1 cellular context compared by ENCODE assay signal in the genomic region with DNA sequence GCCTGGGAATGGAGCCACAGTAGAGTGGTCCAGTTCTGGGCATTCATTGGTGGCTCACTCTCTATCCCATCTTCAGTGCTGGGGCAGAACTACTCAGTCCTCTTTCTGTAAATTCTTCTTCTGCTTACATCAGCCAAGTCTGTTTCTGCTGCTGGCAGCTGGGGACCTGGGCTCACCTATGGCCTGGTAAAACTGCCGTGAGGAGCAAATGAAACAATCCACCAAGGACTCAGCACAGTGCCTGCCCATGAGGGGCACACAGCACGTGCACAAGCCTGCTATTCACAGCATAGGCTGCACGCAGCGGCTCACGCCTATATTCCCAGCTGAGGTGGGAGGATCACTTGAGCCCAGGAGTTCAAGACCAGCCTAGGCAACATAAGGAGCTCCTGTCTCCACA.
TF ChIP-seq lines count a peak whose summit lies in the region.

No MANE protein-coding gene starts in this region.

TF ChIP-seq in HepG2, 621 proteins besides CTCF, POLR2A, EP300 and RAD21 (continued from another document):
- TF ChIP-seq, protein P1, sequence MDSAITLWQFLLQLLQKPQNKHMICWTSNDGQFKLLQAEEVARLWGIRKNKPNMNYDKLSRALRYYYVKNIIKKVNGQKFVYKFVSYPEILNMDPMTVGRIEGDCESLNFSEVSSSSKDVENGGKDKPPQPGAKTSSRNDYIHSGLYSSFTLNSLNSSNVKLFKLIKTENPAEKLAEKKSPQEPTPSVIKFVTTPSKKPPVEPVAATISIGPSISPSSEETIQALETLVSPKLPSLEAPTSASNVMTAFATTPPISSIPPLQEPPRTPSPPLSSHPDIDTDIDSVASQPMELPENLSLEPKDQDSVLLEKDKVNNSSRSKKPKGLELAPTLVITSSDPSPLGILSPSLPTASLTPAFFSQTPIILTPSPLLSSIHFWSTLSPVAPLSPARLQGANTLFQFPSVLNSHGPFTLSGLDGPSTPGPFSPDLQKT (CRISPR knock-in tag; IDR thresholded peaks at IDR 0.05; ENCODE audit: borderline replicate concordance) = no peak
- TF ChIP-seq BHLHE40 (IDR thresholded peaks at IDR 0.05; ENCODE audit: low read length) (peak; percentile 54), GATAD2A (CRISPR knock-in tag; IDR thresholded peaks at IDR 0.05) (peak; percentile 23; the same call in 1 of the 2 replicates), ZNF737 (CRISPR knock-in tag; IDR thresholded peaks at IDR 0.05; ENCODE audit: borderline replicate concordance) (0 out of 2 replicates have a peak, but pooled peaks have one; percentile 44), ZNF660 (CRISPR knock-in tag; IDR thresholded peaks at IDR 0.05; ENCODE audit: borderline replicate concordance, low read depth) (no peak), ZNF598 (CRISPR knock-in tag; IDR thresholded peaks at IDR 0.05; ENCODE audit: borderline replicate concordance) (no peak), KLF9 (CRISPR knock-in tag; IDR thresholded peaks at IDR 0.05; ENCODE audit: low read depth) (no peak), NFIC (IDR thresholded peaks at IDR 0.05; ENCODE audit: low read length) (no peak), ZSCAN12 (CRISPR knock-in tag; IDR thresholded peaks at IDR 0.05) (no peak), JARID2 (CRISPR knock-in tag; IDR thresholded peaks at IDR 0.05; ENCODE audit: insufficient replicate concordance) (no peak), NFYC (CRISPR knock-in tag; IDR thresholded peaks at IDR 0.05) (no peak), ZNF432 (CRISPR knock-in tag; IDR thresholded peaks at IDR 0.05; ENCODE audit: borderline replicate concordance) (no peak), EHMT2 (IDR thresholded peaks at IDR 0.05; ENCODE audit: borderline replicate concordance, low read depth, low read length) (no peak), RCOR2 (CRISPR knock-in tag; IDR thresholded peaks at IDR 0.05) (no peak), ZNF326 (CRISPR knock-in tag; IDR thresholded peaks at IDR 0.05; ENCODE audit: borderline replicate concordance) (no peak), XBP1 (CRISPR knock-in tag; IDR thresholded peaks at IDR 0.05) (no peak), ZNF431 (CRISPR knock-in tag; IDR thresholded peaks at IDR 0.05; ENCODE audit: borderline replicate concordance, low read depth) (no peak), EZH2 (conservative IDR thresholded peaks at IDR 0.05; ENCODE audit: low read depth, low read length) (no peak), FOXP1 (IDR thresholded peaks at IDR 0.05) (no peak), FOXP1 (CRISPR knock-in tag; IDR thresholded peaks at IDR 0.05) (no peak), JUN (CRISPR knock-in tag; IDR thresholded peaks at IDR 0.05) (no peak), TCF12 (IDR thresholded peaks at IDR 0.05) (no peak), TCF12 (CRISPR knock-in tag; IDR thresholded peaks at IDR 0.05) (no peak), FOSL2 (CRISPR knock-in tag; IDR thresholded peaks at IDR 0.05) (no peak)
- TF ChIP-seq, protein P2, sequence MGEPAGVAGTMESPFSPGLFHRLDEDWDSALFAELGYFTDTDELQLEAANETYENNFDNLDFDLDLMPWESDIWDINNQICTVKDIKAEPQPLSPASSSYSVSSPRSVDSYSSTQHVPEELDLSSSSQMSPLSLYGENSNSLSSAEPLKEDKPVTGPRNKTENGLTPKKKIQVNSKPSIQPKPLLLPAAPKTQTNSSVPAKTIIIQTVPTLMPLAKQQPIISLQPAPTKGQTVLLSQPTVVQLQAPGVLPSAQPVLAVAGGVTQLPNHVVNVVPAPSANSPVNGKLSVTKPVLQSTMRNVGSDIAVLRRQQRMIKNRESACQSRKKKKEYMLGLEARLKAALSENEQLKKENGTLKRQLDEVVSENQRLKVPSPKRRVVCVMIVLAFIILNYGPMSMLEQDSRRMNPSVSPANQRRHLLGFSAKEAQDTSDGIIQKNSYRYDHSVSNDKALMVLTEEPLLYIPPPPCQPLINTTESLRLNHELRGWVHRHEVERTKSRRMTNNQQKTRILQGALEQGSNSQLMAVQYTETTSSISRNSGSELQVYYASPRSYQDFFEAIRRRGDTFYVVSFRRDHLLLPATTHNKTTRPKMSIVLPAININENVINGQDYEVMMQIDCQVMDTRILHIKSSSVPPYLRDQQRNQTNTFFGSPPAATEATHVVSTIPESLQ (CRISPR knock-in tag; conservative IDR thresholded peaks at IDR 0.05) = no peak
- TF ChIP-seq, protein P3, sequence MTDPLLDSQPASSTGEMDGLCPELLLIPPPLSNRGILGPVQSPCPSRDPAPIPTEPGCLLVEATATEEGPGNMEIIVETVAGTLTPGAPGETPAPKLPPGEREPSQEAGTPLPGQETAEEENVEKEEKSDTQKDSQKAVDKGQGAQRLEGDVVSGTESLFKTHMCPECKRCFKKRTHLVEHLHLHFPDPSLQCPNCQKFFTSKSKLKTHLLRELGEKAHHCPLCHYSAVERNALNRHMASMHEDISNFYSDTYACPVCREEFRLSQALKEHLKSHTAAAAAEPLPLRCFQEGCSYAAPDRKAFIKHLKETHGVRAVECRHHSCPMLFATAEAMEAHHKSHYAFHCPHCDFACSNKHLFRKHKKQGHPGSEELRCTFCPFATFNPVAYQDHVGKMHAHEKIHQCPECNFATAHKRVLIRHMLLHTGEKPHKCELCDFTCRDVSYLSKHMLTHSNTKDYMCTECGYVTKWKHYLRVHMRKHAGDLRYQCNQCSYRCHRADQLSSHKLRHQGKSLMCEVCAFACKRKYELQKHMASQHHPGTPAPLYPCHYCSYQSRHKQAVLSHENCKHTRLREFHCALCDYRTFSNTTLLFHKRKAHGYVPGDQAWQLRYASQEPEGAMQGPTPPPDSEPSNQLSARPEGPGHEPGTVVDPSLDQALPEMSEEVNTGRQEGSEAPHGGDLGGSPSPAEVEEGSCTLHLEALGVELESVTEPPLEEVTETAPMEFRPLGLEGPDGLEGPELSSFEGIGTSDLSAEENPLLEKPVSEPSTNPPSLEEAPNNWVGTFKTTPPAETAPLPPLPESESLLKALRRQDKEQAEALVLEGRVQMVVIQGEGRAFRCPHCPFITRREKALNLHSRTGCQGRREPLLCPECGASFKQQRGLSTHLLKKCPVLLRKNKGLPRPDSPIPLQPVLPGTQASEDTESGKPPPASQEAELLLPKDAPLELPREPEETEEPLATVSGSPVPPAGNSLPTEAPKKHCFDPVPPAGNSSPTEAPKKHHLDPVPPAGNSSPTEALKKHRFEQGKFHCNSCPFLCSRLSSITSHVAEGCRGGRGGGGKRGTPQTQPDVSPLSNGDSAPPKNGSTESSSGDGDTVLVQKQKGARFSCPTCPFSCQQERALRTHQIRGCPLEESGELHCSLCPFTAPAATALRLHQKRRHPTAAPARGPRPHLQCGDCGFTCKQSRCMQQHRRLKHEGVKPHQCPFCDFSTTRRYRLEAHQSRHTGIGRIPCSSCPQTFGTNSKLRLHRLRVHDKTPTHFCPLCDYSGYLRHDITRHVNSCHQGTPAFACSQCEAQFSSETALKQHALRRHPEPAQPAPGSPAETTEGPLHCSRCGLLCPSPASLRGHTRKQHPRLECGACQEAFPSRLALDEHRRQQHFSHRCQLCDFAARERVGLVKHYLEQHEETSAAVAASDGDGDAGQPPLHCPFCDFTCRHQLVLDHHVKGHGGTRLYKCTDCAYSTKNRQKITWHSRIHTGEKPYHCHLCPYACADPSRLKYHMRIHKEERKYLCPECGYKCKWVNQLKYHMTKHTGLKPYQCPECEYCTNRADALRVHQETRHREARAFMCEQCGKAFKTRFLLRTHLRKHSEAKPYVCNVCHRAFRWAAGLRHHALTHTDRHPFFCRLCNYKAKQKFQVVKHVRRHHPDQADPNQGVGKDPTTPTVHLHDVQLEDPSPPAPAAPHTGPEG (CRISPR knock-in tag; IDR thresholded peaks at IDR 0.05) = no peak
- TF ChIP-seq, protein P4, sequence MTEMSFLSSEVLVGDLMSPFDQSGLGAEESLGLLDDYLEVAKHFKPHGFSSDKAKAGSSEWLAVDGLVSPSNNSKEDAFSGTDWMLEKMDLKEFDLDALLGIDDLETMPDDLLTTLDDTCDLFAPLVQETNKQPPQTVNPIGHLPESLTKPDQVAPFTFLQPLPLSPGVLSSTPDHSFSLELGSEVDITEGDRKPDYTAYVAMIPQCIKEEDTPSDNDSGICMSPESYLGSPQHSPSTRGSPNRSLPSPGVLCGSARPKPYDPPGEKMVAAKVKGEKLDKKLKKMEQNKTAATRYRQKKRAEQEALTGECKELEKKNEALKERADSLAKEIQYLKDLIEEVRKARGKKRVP (CRISPR knock-in tag; IDR thresholded peaks at IDR 0.05) = peak in 1 of 2 experiments; percentile 63; a peak in 1 of 4 replicates
- TF ChIP-seq, protein P5, sequence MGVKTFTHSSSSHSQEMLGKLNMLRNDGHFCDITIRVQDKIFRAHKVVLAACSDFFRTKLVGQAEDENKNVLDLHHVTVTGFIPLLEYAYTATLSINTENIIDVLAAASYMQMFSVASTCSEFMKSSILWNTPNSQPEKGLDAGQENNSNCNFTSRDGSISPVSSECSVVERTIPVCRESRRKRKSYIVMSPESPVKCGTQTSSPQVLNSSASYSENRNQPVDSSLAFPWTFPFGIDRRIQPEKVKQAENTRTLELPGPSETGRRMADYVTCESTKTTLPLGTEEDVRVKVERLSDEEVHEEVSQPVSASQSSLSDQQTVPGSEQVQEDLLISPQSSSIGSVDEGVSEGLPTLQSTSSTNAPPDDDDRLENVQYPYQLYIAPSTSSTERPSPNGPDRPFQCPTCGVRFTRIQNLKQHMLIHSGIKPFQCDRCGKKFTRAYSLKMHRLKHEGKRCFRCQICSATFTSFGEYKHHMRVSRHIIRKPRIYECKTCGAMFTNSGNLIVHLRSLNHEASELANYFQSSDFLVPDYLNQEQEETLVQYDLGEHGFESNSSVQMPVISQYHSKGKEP (CRISPR knock-in tag; IDR thresholded peaks at IDR 0.05) = no peak
- TF ChIP-seq, protein P6, sequence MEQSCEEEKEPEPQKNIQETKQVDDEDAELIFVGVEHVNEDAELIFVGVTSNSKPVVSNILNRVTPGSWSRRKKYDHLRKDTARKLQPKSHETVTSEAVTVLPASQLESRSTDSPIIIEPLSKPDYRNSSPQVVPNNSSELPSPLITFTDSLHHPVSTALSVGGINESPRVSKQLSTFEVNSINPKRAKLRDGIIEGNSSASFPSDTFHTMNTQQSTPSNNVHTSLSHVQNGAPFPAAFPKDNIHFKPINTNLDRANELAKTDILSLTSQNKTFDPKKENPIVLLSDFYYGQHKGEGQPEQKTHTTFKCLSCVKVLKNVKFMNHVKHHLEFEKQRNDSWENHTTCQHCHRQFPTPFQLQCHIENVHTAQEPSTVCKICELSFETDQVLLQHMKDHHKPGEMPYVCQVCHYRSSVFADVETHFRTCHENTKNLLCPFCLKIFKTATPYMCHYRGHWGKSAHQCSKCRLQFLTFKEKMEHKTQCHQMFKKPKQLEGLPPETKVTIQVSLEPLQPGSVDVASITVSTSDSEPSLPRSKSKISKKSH (CRISPR knock-in tag; IDR thresholded peaks at IDR 0.05; ENCODE audit: borderline replicate concordance) = no peak
- TF ChIP-seq, protein P7, sequence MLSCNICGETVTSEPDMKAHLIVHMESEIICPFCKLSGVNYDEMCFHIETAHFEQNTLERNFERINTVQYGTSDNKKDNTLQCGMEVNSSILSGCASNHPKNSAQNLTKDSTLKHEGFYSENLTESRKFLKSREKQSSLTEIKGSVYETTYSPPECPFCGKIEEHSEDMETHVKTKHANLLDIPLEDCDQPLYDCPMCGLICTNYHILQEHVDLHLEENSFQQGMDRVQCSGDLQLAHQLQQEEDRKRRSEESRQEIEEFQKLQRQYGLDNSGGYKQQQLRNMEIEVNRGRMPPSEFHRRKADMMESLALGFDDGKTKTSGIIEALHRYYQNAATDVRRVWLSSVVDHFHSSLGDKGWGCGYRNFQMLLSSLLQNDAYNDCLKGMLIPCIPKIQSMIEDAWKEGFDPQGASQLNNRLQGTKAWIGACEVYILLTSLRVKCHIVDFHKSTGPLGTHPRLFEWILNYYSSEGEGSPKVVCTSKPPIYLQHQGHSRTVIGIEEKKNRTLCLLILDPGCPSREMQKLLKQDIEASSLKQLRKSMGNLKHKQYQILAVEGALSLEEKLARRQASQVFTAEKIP (CRISPR knock-in tag; IDR thresholded peaks at IDR 0.05; ENCODE audit: borderline replicate concordance) = no peak
- TF ChIP-seq, protein P8, sequence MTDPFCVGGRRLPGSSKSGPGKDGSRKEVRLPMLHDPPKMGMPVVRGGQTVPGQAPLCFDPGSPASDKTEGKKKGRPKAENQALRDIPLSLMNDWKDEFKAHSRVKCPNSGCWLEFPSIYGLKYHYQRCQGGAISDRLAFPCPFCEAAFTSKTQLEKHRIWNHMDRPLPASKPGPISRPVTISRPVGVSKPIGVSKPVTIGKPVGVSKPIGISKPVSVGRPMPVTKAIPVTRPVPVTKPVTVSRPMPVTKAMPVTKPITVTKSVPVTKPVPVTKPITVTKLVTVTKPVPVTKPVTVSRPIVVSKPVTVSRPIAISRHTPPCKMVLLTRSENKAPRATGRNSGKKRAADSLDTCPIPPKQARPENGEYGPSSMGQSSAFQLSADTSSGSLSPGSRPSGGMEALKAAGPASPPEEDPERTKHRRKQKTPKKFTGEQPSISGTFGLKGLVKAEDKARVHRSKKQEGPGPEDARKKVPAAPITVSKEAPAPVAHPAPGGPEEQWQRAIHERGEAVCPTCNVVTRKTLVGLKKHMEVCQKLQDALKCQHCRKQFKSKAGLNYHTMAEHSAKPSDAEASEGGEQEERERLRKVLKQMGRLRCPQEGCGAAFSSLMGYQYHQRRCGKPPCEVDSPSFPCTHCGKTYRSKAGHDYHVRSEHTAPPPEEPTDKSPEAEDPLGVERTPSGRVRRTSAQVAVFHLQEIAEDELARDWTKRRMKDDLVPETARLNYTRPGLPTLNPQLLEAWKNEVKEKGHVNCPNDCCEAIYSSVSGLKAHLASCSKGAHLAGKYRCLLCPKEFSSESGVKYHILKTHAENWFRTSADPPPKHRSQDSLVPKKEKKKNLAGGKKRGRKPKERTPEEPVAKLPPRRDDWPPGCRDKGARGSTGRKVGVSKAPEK (CRISPR knock-in tag; IDR thresholded peaks at IDR 0.05; ENCODE audit: borderline replicate concordance) = no peak
